ENCODE assay signal across 11 cellular contexts in the genomic region with DNA sequence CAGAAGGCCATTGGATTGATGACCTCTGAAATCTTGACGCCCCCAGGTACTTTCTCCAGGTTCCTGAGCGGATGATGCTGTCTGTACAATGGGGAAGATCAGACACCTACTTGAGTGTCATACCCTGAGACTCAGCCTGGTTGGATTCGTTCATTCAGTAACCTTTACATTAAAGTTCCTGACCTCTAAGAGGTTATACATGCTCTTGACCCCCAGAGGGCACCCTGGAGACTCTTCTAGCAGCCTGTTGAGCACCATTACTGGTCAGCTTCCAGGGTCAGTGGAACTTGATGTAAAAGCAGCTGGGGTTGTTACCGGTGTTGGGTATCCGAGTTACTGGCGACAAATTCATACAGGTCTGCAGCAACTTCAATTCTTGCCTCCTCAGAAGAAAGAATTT.
A peak's percentile ranks its signal among the peaks of the same experiment; 100 is the strongest.
DNase-seq lines count a peak whose midpoint lies in the region; ATAC-seq and TF ChIP-seq lines count a peak whose summit lies in the region.
"Had no signal": no experiment of that assay in that cellular context is flagged by ENCODE, and none has a peak within 500 bp of the region (broad histone marks: within the 10 kb centered on the region; RNA-seq: fewer than 3 reads in every experiment).

No MANE protein-coding gene starts in this region.

- ATAC-seq in GM21576 (IDR thresholded peaks at IDR 0.05; ENCODE audit: unreplicated experiment) = peak; percentile 58

- no peak overlapping the region for H3K27ac ChIP-seq in brain microvascular endothelial cell
- H3K27ac ChIP-seq: BLaER1, VCaP had no signal

- TF ChIP-seq CTCF in brain microvascular endothelial cell (IDR thresholded peaks at IDR 0.05; ENCODE audit: low read depth, low read length, missing control alignments) (peak; percentile 47), retinal pigment epithelial cell (conservative IDR thresholded peaks at IDR 0.05; ENCODE audit: low read depth, low read length) (peak; percentile 45)

- H3K36me3 ChIP-seq in brain microvascular endothelial cell (replicated peaks) = no peaks in the 10 kb centered on the region
- H3K36me3 ChIP-seq: BLaER1 had no signal

- no peaks in the 10 kb centered on the region for H3K27me3 ChIP-seq in brain microvascular endothelial cell (replicated peaks)
- H3K27me3 ChIP-seq: BLaER1 had no signal

- intact Hi-C loops in posterior vena cava (cut with DNase I) = no loop called here

- H3K4me3 ChIP-seq in brain microvascular endothelial cell (ENCODE audit: low read depth, low read length) = no peak overlapping the region
- H3K4me3 ChIP-seq in retinal pigment epithelial cell (ENCODE audit: low read length) = no peak overlapping the region
- H3K4me3 ChIP-seq: BLaER1 had no signal

- in situ Hi-C loops in brain microvascular endothelial cell (cut with HindIII; ENCODE audit: low pct_ligation_motif_present, low sequenced_read_pairs) = loop anchor here (25.0 kb wide), 1 partner anchor 812 kb away; no protein-coding TSS in a partner anchor

- DNase-seq in DMS79 (lab: John Stamatoyannopoulos, UW) = peak; percentile 19
- DNase-seq in DMS79 treated with DMSO at 0.1 percent for 48 hours (lab: John Stamatoyannopoulos, UW) = no peak
- peak; percentile 33 for DNase-seq in NCI-H1092 (lab: John Stamatoyannopoulos, UW)
- no peak for DNase-seq in brain microvascular endothelial cell
- DNase-seq in retinal pigment epithelial cell (ENCODE audit: low read depth) = no peak
- DNase-seq in D341Med (ENCODE audit: low spot score) = no peak
- no peak for DNase-seq in posterior vena cava (ENCODE audit: low spot score)
- DNase-seq: left cardiac atrium had no signal

Comparison
In these comparisons a context has a peak if more than half of its experiments do, and no peak if none do; other contexts are left out.
1. DNase-seq: peak in DMS79 (single experiment) and NCI-H1092 (single experiment); none in DMS79 treated with DMSO at 0.1 percent for 48 hours (single experiment), brain microvascular endothelial cell (single experiment), retinal pigment epithelial cell (single experiment), D341Med (single experiment) and posterior vena cava (single experiment).